Comparison of ENCODE assay signal across 8 cellular contexts in genomic region chr2:101149241-101150192, GRCh38. TPM values are rescaled to one million over a fixed set of nuclear protein-coding genes. Genes with fewer than 3 reads are reported as not detected.
DNase-seq lines count a peak whose midpoint lies in the region; ATAC-seq lines count a peak whose summit lies in the region.

No MANE protein-coding gene starts in this region.

- intact Hi-C loops in activated CD4-positive, alpha-beta memory T cell treated with anti-CD3 and anti-CD28 coated beads for 36 hours (cut with micrococcal nuclease): loop anchor here (5.0 to 10.0 kb wide), 2 partner anchors 542 to 565 kb away; no protein-coding TSS in a partner anchor

- peak; percentile 60 for DNase-seq in activated CD8-positive, alpha-beta memory T cell treated with anti-CD3 and anti-CD28 coated beads for 24 hours
- DNase-seq in activated CD8-positive, alpha-beta memory T cell treated with anti-CD3 and anti-CD28 coated beads, Interleukin-2, amount 50 U/mL, for 48 hours: no peak
- DNase-seq in activated CD4-positive, alpha-beta memory T cell treated with anti-CD3 and anti-CD28 coated beads for 36 hours: no peak
- DNase-seq in superior temporal gyrus (ENCODE audit: extremely low spot score) (peak; percentile 13), NCI-H1105 (lab: John Stamatoyannopoulos, UW) (no peak)
- DNase-seq in effector CD4-positive, alpha-beta T cell: no peak

- no peak overlapping the region for H3K27ac ChIP-seq in iPS-20b (ENCODE audit: low read length)

- H3K27me3 ChIP-seq in iPS-20b (ENCODE audit: insufficient read depth, low read length): peaks cover 40% of the 10 kb centered on the region

- no peak for ATAC-seq in HG03378 (IDR thresholded peaks at IDR 0.05; ENCODE audit: unreplicated experiment)

- H3K36me3 Mint-ChIP-seq in activated CD4-positive, alpha-beta memory T cell treated with anti-CD3 and anti-CD28 coated beads for 36 hours: no peaks in the 10 kb centered on the region

- peaks cover 18% of the 10 kb centered on the region for H3K4me1 Mint-ChIP-seq in activated CD4-positive, alpha-beta memory T cell treated with anti-CD3 and anti-CD28 coated beads for 36 hours (ENCODE audit: low read depth)

- no peaks in the 10 kb centered on the region for H3K9me3 ChIP-seq in iPS-20b (ENCODE audit: insufficient read depth, low read depth, low read length)

- H3K36me3 ChIP-seq in iPS-20b (ENCODE audit: insufficient read depth, low read depth, low read length): no peaks in the 10 kb centered on the region

- POLR2A ChIA-PET in activated CD4-positive, alpha-beta memory T cell treated with anti-CD3 and anti-CD28 coated beads for 36 hours (lab: Charles Lee): no interaction called here

- peak overlapping the region; percentile 59; the same call in 1 of the 2 replicates for H3K9ac ChIP-seq in iPS-20b (ENCODE audit: low read depth, low read length)

- peak overlapping the region; percentile 66 for H3K4me3 Mint-ChIP-seq in activated CD4-positive, alpha-beta memory T cell treated with anti-CD3 and anti-CD28 coated beads for 36 hours

- H3K27ac Mint-ChIP-seq in activated CD4-positive, alpha-beta memory T cell treated with anti-CD3 and anti-CD28 coated beads for 36 hours: no peak overlapping the region

- CTCF ChIA-PET in activated CD4-positive, alpha-beta memory T cell treated with anti-CD3 and anti-CD28 coated beads for 36 hours (lab: Charles Lee): interaction anchor here (0.9 to 2.8 kb wide), 5 partner anchors 8 to 541 kb away, joined by 3 to 14 read pairs (median 4); partner anchors contain the start of gene CNOT11

- H3K9me3 Mint-ChIP-seq in activated CD4-positive, alpha-beta memory T cell treated with anti-CD3 and anti-CD28 coated beads for 36 hours: no peaks in the 10 kb centered on the region

- H3K4me1 ChIP-seq in iPS-20b (ENCODE audit: insufficient read depth, low read length): peaks cover 54% of the 10 kb centered on the region

- H3K27me3 Mint-ChIP-seq in activated CD4-positive, alpha-beta memory T cell treated with anti-CD3 and anti-CD28 coated beads for 36 hours: peaks cover 27% of the 10 kb centered on the region

- H3K4me3 ChIP-seq in iPS-20b (ENCODE audit: low read length): peak overlapping the region; percentile 72

RNA-seq across cellular contexts. Expression of gene TBC1D8, which starts 1.7 kb away (rescaled TPM):
- total RNA-seq in activated CD4-positive, alpha-beta memory T cell treated with anti-CD3 and anti-CD28 coated beads for 36 hours: 1 to 10 TPM; 1.5 to 1.6 TPM

Comparison
In these comparisons a context has a peak if more than half of its experiments do, and no peak if none do; other contexts are left out.
1. DNase-seq: peak in activated CD8-positive, alpha-beta memory T cell treated with anti-CD3 and anti-CD28 coated beads for 24 hours (single experiment) and superior temporal gyrus (single experiment); none in activated CD8-positive, alpha-beta memory T cell treated with anti-CD3 and anti-CD28 coated beads, Interleukin-2, amount 50 U/mL, for 48 hours (single experiment), activated CD4-positive, alpha-beta memory T cell treated with anti-CD3 and anti-CD28 coated beads for 36 hours (single experiment), effector CD4-positive, alpha-beta T cell (single experiment) and NCI-H1105 (single experiment).